In the genomic region with DNA sequence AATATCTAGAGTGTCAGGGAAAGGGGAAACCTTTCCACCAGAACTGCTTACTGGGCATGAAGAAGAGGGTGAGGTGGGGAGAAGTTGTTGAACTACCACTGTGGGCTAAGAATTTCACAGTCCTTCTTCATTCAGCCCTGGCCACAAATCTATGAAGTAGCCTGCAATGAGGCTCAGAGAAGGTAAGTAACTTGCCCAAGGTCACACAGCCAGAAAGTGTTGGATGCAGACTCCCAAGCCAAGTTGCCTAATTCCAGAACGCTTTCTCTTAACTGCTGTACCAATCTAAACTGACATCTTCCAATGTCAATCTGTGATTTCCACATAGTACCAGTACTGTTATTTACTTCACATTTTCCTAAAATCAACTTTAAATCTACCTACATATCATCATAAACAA, we compare ENCODE assay signal across 30 cellular contexts. TPM values are rescaled to one million over a fixed set of nuclear protein-coding genes. Genes with fewer than 3 reads are reported as not detected.
"Had no signal": no experiment of that assay in that cellular context is flagged by ENCODE, and none has a peak within 500 bp of the region (broad histone marks: within the 10 kb centered on the region; RNA-seq: fewer than 3 reads in every experiment).

No MANE protein-coding gene starts in this region.

- H3K9me3 Mint-ChIP-seq: naive B cell; nephron; stimulated activated naive B cell treated with anti-CD40 and anti-IgM and Interleukin-4, amounts not matched to agents 10 μg/mL and 1 μg/mL and 100 μg/mL, for 72 hours; stimulated activated naive CD8-positive, alpha-beta T cell treated with anti-CD3 and anti-CD28 coated beads, Interleukin-15, amount 100 ng/mL, for 72 hours had no signal

- H3K4me1 Mint-ChIP-seq: nephron had no signal

- H3K79me2 ChIP-seq: parathyroid adenoma had no signal

- H2AFZ ChIP-seq: parathyroid adenoma had no signal

- FAIRE-seq: frontal cortex had no signal

- H3K4me3 Mint-ChIP-seq: endodermal cell; stimulated activated naive B cell treated with anti-CD40 and anti-IgM and Interleukin-4, amounts not matched to agents 10 μg/mL and 1 μg/mL and 100 μg/mL, for 72 hours had no signal

- H3K9ac ChIP-seq: parathyroid adenoma had no signal

- H3K4me1 ChIP-seq: parathyroid adenoma, prostate gland had no signal

- H3K4me3 ChIP-seq: coronary artery, heart left ventricle, lung, prostate gland, spleen, testis, tibial nerve had no signal

- H3K27ac Mint-ChIP-seq: endodermal cell; nephron; stimulated activated naive B cell treated with anti-CD40 and anti-IgM and Interleukin-4, amounts not matched to agents 10 μg/mL and 1 μg/mL and 100 μg/mL, for 72 hours; stimulated activated naive CD8-positive, alpha-beta T cell treated with anti-CD3 and anti-CD28 coated beads, Interleukin-15, amount 100 ng/mL, for 72 hours had no signal

- H3K27me3 ChIP-seq: testis had no signal

- H3K27ac ChIP-seq: coronary artery, heart left ventricle, parathyroid adenoma, prostate gland, spleen, testis, tibial nerve had no signal

- DNase-seq: effector CD4-positive, alpha-beta T cell; heart left ventricle; left colon; left ventricle myocardium superior; naive B cell; spleen; stimulated activated CD4-positive, alpha-beta T cell treated with anti-CD3 and anti-CD28 coated beads, Interleukin-15, amount 100 ng/mL, for 24 hours; stimulated activated CD4-positive, alpha-beta T cell treated with anti-CD3 and anti-CD28 coated beads, Interleukin-1b, Interleukin-23, amount 100 ng/mL, for 48 hours; stimulated activated CD4-positive, alpha-beta T cell treated with anti-CD3 and anti-CD28 coated beads, Interleukin-4, amount 100 ng/mL, for 24 hours; stimulated activated naive B cell treated with anti-CD40 and anti-IgM and Interleukin-4, amounts not matched to agents 10 μg/mL and 1 μg/mL and 100 μg/mL, for 72 hours had no signal

- H3K36me3 ChIP-seq: heart left ventricle, prostate gland, spleen, tibial nerve had no signal

- H3K9me3 ChIP-seq: heart left ventricle, prostate gland, spleen, testis, tibial nerve had no signal

RNA-seq across cellular contexts. Expression of a gene that starts 2.1 kb away (rescaled TPM):
- total RNA-seq: endodermal cell, esophagus mucosa, renal cortical epithelial cell, skeletal muscle tissue, ureter had no signal
- polyA plus RNA-seq: fibroblast of lung had no signal

RNA-seq across cellular contexts. Expression of a gene that starts 25.5 kb away (rescaled TPM):
- total RNA-seq: chondrocyte, endodermal cell, esophagus mucosa, fibroblast of lung, frontal cortex, glomerular endothelial cell, heart left ventricle, kidney epithelial cell, left colon, left ventricle myocardium superior, renal cortical epithelial cell, sciatic nerve, skeletal muscle tissue, spleen, subcutaneous adipose tissue, tibial nerve, ureter had no signal
- polyA plus RNA-seq: fibroblast of lung, heart left ventricle, spleen had no signal
